ENCODE assay signal across 22 cellular contexts in the genomic region with DNA sequence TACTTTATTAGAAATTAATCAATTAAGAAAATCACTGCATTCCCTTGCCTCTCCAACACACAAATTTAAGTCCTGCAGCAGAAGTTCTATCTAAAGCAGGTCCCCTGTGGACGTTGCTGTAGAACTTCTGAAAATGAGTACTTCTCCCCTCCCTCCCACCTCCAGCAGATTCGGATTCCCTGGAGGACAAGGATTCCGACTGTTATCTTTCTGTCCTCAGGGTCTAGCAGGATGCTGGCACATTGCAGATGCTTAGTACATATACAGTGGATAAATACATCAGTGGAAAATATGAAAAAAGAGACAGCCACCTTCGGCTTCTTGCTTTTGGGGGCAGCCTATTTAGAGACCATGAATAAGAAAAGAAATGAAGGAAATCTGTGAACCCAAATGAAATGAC.
"Had no signal": no experiment of that assay in that cellular context is flagged by ENCODE, and none has a peak within 500 bp of the region (broad histone marks: within the 10 kb centered on the region; RNA-seq: fewer than 3 reads in every experiment).

No MANE protein-coding gene starts in this region.

- H3K4me3 Mint-ChIP-seq: central memory CD8-positive, alpha-beta T cell; natural killer cell treated with Interleukin-12 subunit alpha and Interleukin-12 subunit beta and Interleukin-15 and Interleukin-18, amount 100 ng/mL, for 72 hours; stimulated activated memory B cell treated with anti-CD40 and anti-IgM and Interleukin-4, amounts not matched to agents 10 μg/mL and 1 μg/mL and 100 μg/mL, for 72 hours; stimulated activated naive CD8-positive, alpha-beta T cell treated with anti-CD3 and anti-CD28 coated beads, Interleukin-15, Interleukin-2, amounts not matched to agents 100 ng/mL and 50 ng/mL, for 24 hours had no signal

- H3K4me1 Mint-ChIP-seq: stimulated activated memory B cell treated with anti-CD40 and anti-IgM and Interleukin-4, amounts not matched to agents 10 μg/mL and 1 μg/mL and 100 μg/mL, for 72 hours had no signal

- H3K27ac ChIP-seq: dorsolateral prefrontal cortex, epithelial cell of prostate, esophagus muscularis mucosa, gastroesophageal sphincter, parathyroid adenoma, psoas muscle, spleen, tibial artery had no signal

- H3K36me3 ChIP-seq: spleen had no signal

- H3K9ac ChIP-seq: parathyroid adenoma had no signal

- H3K4me1 ChIP-seq: parathyroid adenoma, psoas muscle, spleen had no signal

- H3K36me3 Mint-ChIP-seq: natural killer cell treated with Interleukin-12 subunit alpha and Interleukin-12 subunit beta and Interleukin-15 and Interleukin-18, amount 100 ng/mL, for 72 hours; stimulated activated memory B cell treated with anti-CD40 and anti-IgM and Interleukin-4, amounts not matched to agents 10 μg/mL and 1 μg/mL and 100 μg/mL, for 72 hours had no signal

- ATAC-seq: gastroesophageal sphincter; left colon; left ventricle myocardium superior; natural killer cell treated with Interleukin-12 subunit alpha and Interleukin-12 subunit beta and Interleukin-15 and Interleukin-18, amount 100 ng/mL, for 72 hours; psoas muscle; stimulated activated memory B cell treated with anti-CD40 and anti-IgM and Interleukin-4, amounts not matched to agents 10 μg/mL and 1 μg/mL and 100 μg/mL, for 72 hours had no signal

- H3K9me3 Mint-ChIP-seq: central memory CD8-positive, alpha-beta T cell; natural killer cell treated with Interleukin-12 subunit alpha and Interleukin-12 subunit beta and Interleukin-15 and Interleukin-18, amount 100 ng/mL, for 72 hours; stimulated activated memory B cell treated with anti-CD40 and anti-IgM and Interleukin-4, amounts not matched to agents 10 μg/mL and 1 μg/mL and 100 μg/mL, for 72 hours had no signal

- H3K4me3 ChIP-seq: dorsolateral prefrontal cortex, esophagus muscularis mucosa, gastroesophageal sphincter, lung, psoas muscle, spleen, tibial artery had no signal

- H2AFZ ChIP-seq: parathyroid adenoma had no signal

- H3K27ac Mint-ChIP-seq: natural killer cell treated with Interleukin-12 subunit alpha and Interleukin-12 subunit beta and Interleukin-15 and Interleukin-18, amount 100 ng/mL, for 72 hours; stimulated activated memory B cell treated with anti-CD40 and anti-IgM and Interleukin-4, amounts not matched to agents 10 μg/mL and 1 μg/mL and 100 μg/mL, for 72 hours; stimulated activated naive CD8-positive, alpha-beta T cell treated with anti-CD3 and anti-CD28 coated beads, Interleukin-15, Interleukin-2, amounts not matched to agents 100 ng/mL and 50 ng/mL, for 24 hours had no signal

- H3K9me3 ChIP-seq: psoas muscle had no signal

- DNase-seq: cortex of kidney; dorsolateral prefrontal cortex; effector memory CD4-positive, alpha-beta T cell; glutamatergic neuron; left colon; left ventricle myocardium superior; psoas muscle; retina; spleen; stimulated activated CD4-positive, alpha-beta T cell treated with anti-CD3 and anti-CD28 coated beads, Interleukin-15, amount 100 ng/mL, for 24 hours; stimulated activated CD4-positive, alpha-beta T cell treated with anti-CD3 and anti-CD28 coated beads, Interleukin-1b, Interleukin-23, amount 100 ng/mL, for 48 hours; stimulated activated CD4-positive, alpha-beta T cell treated with anti-CD3 and anti-CD28 coated beads, Interleukin-4, amount 100 ng/mL, for 24 hours; tibial artery had no signal

- H3K79me2 ChIP-seq: parathyroid adenoma had no signal

- H3K27me3 ChIP-seq: esophagus muscularis mucosa, gastroesophageal sphincter, tibial artery had no signal
